In the genomic region with DNA sequence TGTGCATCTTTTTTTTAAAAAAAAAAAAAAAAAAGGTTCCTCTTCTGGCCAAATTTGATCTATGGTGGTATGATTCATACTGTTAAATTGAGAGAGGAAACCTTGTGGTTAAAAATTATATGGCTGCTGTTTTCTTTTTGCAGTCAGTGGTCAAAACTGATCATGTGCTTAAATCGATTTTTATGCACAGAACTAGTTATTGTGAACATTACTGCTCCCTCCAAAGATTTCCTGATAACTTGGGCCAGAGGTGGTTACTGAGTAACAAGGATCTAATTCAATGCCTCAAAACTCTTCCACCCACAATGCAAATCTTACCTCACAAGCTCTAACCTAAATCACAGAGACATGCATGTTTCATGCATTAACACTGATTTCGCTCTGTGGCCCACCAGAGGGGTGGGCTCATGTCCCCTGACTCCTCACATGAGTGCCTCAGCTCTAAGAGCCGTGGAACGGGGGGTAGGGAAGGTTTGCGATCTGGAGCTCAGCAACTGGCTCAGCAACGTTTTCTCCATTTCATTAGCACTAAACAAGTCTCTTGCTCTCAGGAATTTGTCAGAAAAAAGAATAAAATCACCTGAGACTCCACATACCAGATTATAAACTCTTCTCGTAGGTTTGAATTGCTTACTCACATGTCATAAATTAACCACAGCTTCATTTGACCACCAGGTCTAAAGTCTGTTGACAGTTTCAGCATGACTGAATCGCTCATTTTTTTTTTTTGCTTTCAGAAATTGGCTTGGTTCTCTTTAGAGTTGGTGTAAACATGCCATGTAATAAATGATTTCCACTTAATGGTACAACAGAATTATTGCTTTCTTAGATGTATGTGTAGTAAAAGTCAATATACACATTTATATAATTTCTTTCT, we compare ENCODE assay signal across 12 cellular contexts.
DNase-seq lines count a peak whose midpoint lies in the region; ATAC-seq and TF ChIP-seq lines count a peak whose summit lies in the region.
"Had no signal": no experiment of that assay in that cellular context is flagged by ENCODE, and none has a peak within 500 bp of the region (broad histone marks: within the 10 kb centered on the region; RNA-seq: fewer than 3 reads in every experiment).

No MANE protein-coding gene starts in this region.

- H3K9ac ChIP-seq in Loucy (ENCODE audit: low read depth, low read length, poor library complexity, severe bottlenecking) = no peak overlapping the region

- ATAC-seq in GM21825 (IDR thresholded peaks at IDR 0.05; ENCODE audit: unreplicated experiment) = peak; percentile 45
- ATAC-seq in GM21360 (IDR thresholded peaks at IDR 0.05; ENCODE audit: unreplicated experiment) = no peak

- H3K9me2 ChIP-seq in Loucy (replicated peaks; ENCODE audit: low read depth, low read length) = no peaks in the 10 kb centered on the region

- peaks cover 23% of the 10 kb centered on the region; the same call in 1 of the 2 replicates for H3K36me3 ChIP-seq in Loucy (ENCODE audit: insufficient read depth, low read length)

- peaks cover 22% of the 10 kb centered on the region for H3K4me1 ChIP-seq in Loucy (ENCODE audit: insufficient read depth, low read length, poor library complexity, severe bottlenecking)
- H3K4me1 ChIP-seq: BE2C had no signal

- no peaks in the 10 kb centered on the region for H4K20me1 ChIP-seq in Loucy (ENCODE audit: insufficient read depth, low read length, poor library complexity, severe bottlenecking)

- H3K9me3 ChIP-seq in Loucy (ENCODE audit: insufficient read depth, low read depth, low read length) = no peaks in the 10 kb centered on the region
- H3K9me3 ChIP-seq: BE2C had no signal

- in situ Hi-C loops in Caki2 (cut with HindIII; ENCODE audit: low pct_unique_long_range_greater_than_20kb, low sequenced_read_pairs) = no loop called here

- H3K27me3 ChIP-seq in Loucy (ENCODE audit: insufficient read depth, low read length, poor library complexity, severe bottlenecking) = no peaks in the 10 kb centered on the region
- H3K27me3 ChIP-seq: BE2C had no signal

- peak overlapping the region; percentile 45 for H3K4me3 ChIP-seq in Loucy (ENCODE audit: low read length, poor library complexity, severe bottlenecking)

- H3K79me2 ChIP-seq in Loucy (ENCODE audit: insufficient read depth, low read length) = no peaks in the 10 kb centered on the region

- DNase-seq in Caki2 (ENCODE audit: low read depth) (peak; percentile 63), glomerular visceral epithelial cell (ENCODE audit: extremely low spot score) (peak; percentile 41), NCI-H2081 (lab: John Stamatoyannopoulos, UW) (no peak), T1000 (lab: John Stamatoyannopoulos, UW) (no peak), NCI-H748 (lab: John Stamatoyannopoulos, UW; ENCODE audit: unreplicated experiment) (no peak)
- DNase-seq: activated CD4-positive, alpha-beta T cell treated with anti-CD3 and anti-CD28 coated beads for 48 hours; BE2C; effector CD8-positive, alpha-beta T cell; NCI-H2081 treated with DMSO at 0.1 percent for 48 hours had no signal

- TF ChIP-seq CTCF in Loucy (conservative IDR thresholded peaks at IDR 0.05; ENCODE audit: low read length) = no peak

- no peak overlapping the region for H2AFZ ChIP-seq in Loucy (ENCODE audit: low read length)

- peak overlapping the region; percentile 58 for H3K4me2 ChIP-seq in Loucy (ENCODE audit: low read depth, low read length, poor library complexity, severe bottlenecking)

- 0 out of 2 replicates have a peak, but pooled peaks cover 4% of the 10 kb centered on the region for H3F3A ChIP-seq in Loucy (ENCODE audit: low read depth)

Comparison
In these comparisons a context has a peak if more than half of its experiments do, and no peak if none do; other contexts are left out.
1. DNase-seq: peak in Caki2 (single experiment) and glomerular visceral epithelial cell (single experiment); none in NCI-H2081 (0 of 2), T1000 (single experiment) and NCI-H748 (single experiment).